14 cellular contexts compared by ENCODE assay signal in the genomic region with DNA sequence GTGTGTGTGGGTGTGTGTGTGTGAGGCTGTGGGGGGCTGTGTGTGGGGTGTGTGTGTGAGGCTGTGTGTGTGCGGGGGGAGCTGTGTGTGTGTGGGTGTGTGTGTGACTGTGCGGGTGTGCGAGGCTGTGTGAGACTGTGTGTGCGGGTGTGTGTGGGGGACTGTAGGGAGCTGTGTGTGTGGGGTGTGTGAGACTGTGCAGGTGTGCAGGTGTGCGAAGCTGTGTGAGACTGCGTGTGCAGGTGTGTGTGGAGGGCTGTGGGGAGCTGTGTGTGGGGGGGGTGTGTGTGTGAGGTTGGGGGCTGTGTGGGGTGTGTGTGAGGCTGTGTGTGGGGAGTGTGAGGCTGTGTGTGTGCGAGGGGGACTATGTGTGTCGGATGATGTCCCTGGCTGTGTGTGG. TPM values are rescaled to one million over a fixed set of nuclear protein-coding genes. Genes with fewer than 3 reads are reported as not detected.
DNase-seq lines count a peak whose midpoint lies in the region; ATAC-seq, FAIRE-seq and TF ChIP-seq lines count a peak whose summit lies in the region.
"Had no signal": no experiment of that assay in that cellular context is flagged by ENCODE, and none has a peak within 500 bp of the region (broad histone marks: within the 10 kb centered on the region; RNA-seq: fewer than 3 reads in every experiment).

No MANE protein-coding gene starts in this region.

- no peak for DNase-seq in activated T-cell treated with anti-CD3 and anti-CD28 coated beads, Interleukin-2, amount 50 U/mL, for 72 hours
- no peak for DNase-seq in activated T-cell treated with anti-CD3 and anti-CD28 coated beads, Interleukin-2, amount 50 U/mL, for 4 hours
- no peak for DNase-seq in astrocyte (ENCODE audit: low read depth)
- peak in 1 of 2 donors; percentile 8 for DNase-seq in stimulated activated effector memory CD8-positive, alpha-beta T cell treated with anti-CD3 and anti-CD28 coated beads, Interleukin-12 subunit alpha, Interleukin-12 subunit beta, amount 100 ng/mL, for 72 hours (ENCODE audit: low spot score in 2 of 2)
- no peak for DNase-seq in G401 (ENCODE audit: low spot score)
- DNase-seq in LoVo (ENCODE audit: low spot score): no peak
- no peak for DNase-seq in NCI-H2107 (lab: John Stamatoyannopoulos, UW)
- DNase-seq: NCI-H1436 treated with DMSO at 0.1 percent for 48 hours, NCI-H2081, SHP77 treated with DMSO at 0.1 percent for 48 hours had no signal

- H3K9me3 Mint-ChIP-seq in activated T-cell treated with anti-CD3 and anti-CD28 coated beads, Interleukin-2, amount 50 U/mL, for 72 hours: no peaks in the 10 kb centered on the region
- no peaks in the 10 kb centered on the region for H3K9me3 Mint-ChIP-seq in activated T-cell treated with anti-CD3 and anti-CD28 coated beads, Interleukin-2, amount 50 U/mL, for 4 hours
- H3K9me3 Mint-ChIP-seq in astrocyte (ENCODE audit: unreplicated experiment): no peaks in the 10 kb centered on the region
- no peaks in the 10 kb centered on the region for H3K9me3 Mint-ChIP-seq in stimulated activated effector memory CD8-positive, alpha-beta T cell treated with anti-CD3 and anti-CD28 coated beads, Interleukin-12 subunit alpha, Interleukin-12 subunit beta, amount 100 ng/mL, for 72 hours
- H3K9me3 Mint-ChIP-seq: CD8-positive, alpha-beta memory T cell had no signal

- in situ Hi-C loops in G401 (cut with HindIII; ENCODE audit: low sequenced_read_pairs): no loop called here

- H3K4me3 ChIP-seq in HEK293 (ENCODE audit: low read depth, low read length) (no peak overlapping the region), astrocyte (ENCODE audit: insufficient read depth, low read depth, low read length) (no peak overlapping the region)

- H3K4me1 Mint-ChIP-seq in activated T-cell treated with anti-CD3 and anti-CD28 coated beads, Interleukin-2, amount 50 U/mL, for 72 hours (ENCODE audit: low read depth): peaks cover 37% of the 10 kb centered on the region
- H3K4me1 Mint-ChIP-seq in activated T-cell treated with anti-CD3 and anti-CD28 coated beads, Interleukin-2, amount 50 U/mL, for 4 hours (ENCODE audit: low read depth): peaks cover 6% of the 10 kb centered on the region
- H3K4me1 Mint-ChIP-seq in astrocyte (ENCODE audit: low read depth, unreplicated experiment): peaks cover 9% of the 10 kb centered on the region
- peaks cover 22% of the 10 kb centered on the region for H3K4me1 Mint-ChIP-seq in stimulated activated effector memory CD8-positive, alpha-beta T cell treated with anti-CD3 and anti-CD28 coated beads, Interleukin-12 subunit alpha, Interleukin-12 subunit beta, amount 100 ng/mL, for 72 hours

- FAIRE-seq in astrocyte (lab: Jason Lieb, UNC): no peak

- H3K9me3 ChIP-seq in HEK293 (ENCODE audit: control insufficient read depth, insufficient read depth, low read depth, low read length) (no peaks in the 10 kb centered on the region), astrocyte (ENCODE audit: insufficient read depth, low read depth, low read length) (no peaks in the 10 kb centered on the region)
- H3K9me3 ChIP-seq: BE2C had no signal

- H3K4me2 ChIP-seq in astrocyte (ENCODE audit: low read length): peak overlapping the region; percentile 81

- POLR2A ChIA-PET in HEK293 (lab: Yijun Ruan, JAX): interaction anchor here (0.6 to 1.1 kb wide), 3 partner anchors 23 to 62 kb away, joined by 3 to 5 read pairs (median 3); partner anchors contain the start of gene AHRR

- H4K20me1 ChIP-seq in astrocyte (ENCODE audit: insufficient read depth, low read length): peaks cover 27% of the 10 kb centered on the region

- peaks cover 16% of the 10 kb centered on the region for H3K27me3 Mint-ChIP-seq in activated T-cell treated with anti-CD3 and anti-CD28 coated beads, Interleukin-2, amount 50 U/mL, for 72 hours (ENCODE audit: low read depth)
- H3K27me3 Mint-ChIP-seq in activated T-cell treated with anti-CD3 and anti-CD28 coated beads, Interleukin-2, amount 50 U/mL, for 4 hours (ENCODE audit: low read depth): peaks cover 19% of the 10 kb centered on the region
- peaks cover 2% of the 10 kb centered on the region for H3K27me3 Mint-ChIP-seq in astrocyte (ENCODE audit: low read depth, unreplicated experiment)

- H3K27me3 ChIP-seq in astrocyte (ENCODE audit: insufficient read depth, low read length): no peaks in the 10 kb centered on the region
- H3K27me3 ChIP-seq: BE2C had no signal

- no peak for ATAC-seq in activated T-cell treated with anti-CD3 and anti-CD28 coated beads, Interleukin-2, amount 50 U/mL, for 72 hours (replicated peaks in 1 of 2)
- no peak for ATAC-seq in activated T-cell treated with anti-CD3 and anti-CD28 coated beads, Interleukin-2, amount 50 U/mL, for 4 hours
- no peak for ATAC-seq in stimulated activated effector memory CD8-positive, alpha-beta T cell treated with anti-CD3 and anti-CD28 coated beads, Interleukin-12 subunit alpha, Interleukin-12 subunit beta, amount 100 ng/mL, for 72 hours

- TF ChIP-seq CTCF in HEK293 (tag by site-specific recombination; IDR thresholded peaks at IDR 0.05) (no peak), astrocyte (IDR thresholded peaks at IDR 0.05; ENCODE audit: insufficient read depth, low read depth, low read length) (no peak)

- CTCF ChIA-PET in HEK293 (lab: Yijun Ruan, JAX): interaction anchor here (0.6 to 0.7 kb wide), 3 partner anchors 42 to 325 kb away, joined by 3 to 4 read pairs (median 4); no protein-coding TSS in a partner anchor

- no peak overlapping the region for H2AFZ ChIP-seq in astrocyte (ENCODE audit: low read depth, low read length)

- H3K79me2 ChIP-seq in astrocyte (ENCODE audit: insufficient read depth, low read length): peaks cover 53% of the 10 kb centered on the region

- H3K36me3 ChIP-seq in HEK293 (ENCODE audit: control insufficient read depth in 2 of 2, insufficient read depth in 1 of 2, low read length in 2 of 2): no peaks in the 10 kb centered on the region
- no peaks in the 10 kb centered on the region for H3K36me3 ChIP-seq in astrocyte (ENCODE audit: insufficient read depth, low read length)
- H3K36me3 ChIP-seq: BE2C had no signal

- H3K27ac ChIP-seq in HEK293 (ENCODE audit: extremely low read depth, low read depth, low read length) (no peak overlapping the region), astrocyte (ENCODE audit: low read depth, low read length) (no peak overlapping the region)

- peak overlapping the region; percentile 23 to 42 for H3K4me3 Mint-ChIP-seq in activated T-cell treated with anti-CD3 and anti-CD28 coated beads, Interleukin-2, amount 50 U/mL, for 72 hours
- H3K4me3 Mint-ChIP-seq in activated T-cell treated with anti-CD3 and anti-CD28 coated beads, Interleukin-2, amount 50 U/mL, for 4 hours: no peak overlapping the region
- H3K4me3 Mint-ChIP-seq in astrocyte (ENCODE audit: unreplicated experiment): no peak overlapping the region
- H3K4me3 Mint-ChIP-seq in stimulated activated effector memory CD8-positive, alpha-beta T cell treated with anti-CD3 and anti-CD28 coated beads, Interleukin-12 subunit alpha, Interleukin-12 subunit beta, amount 100 ng/mL, for 72 hours: peak overlapping the region; percentile 71
- H3K4me3 Mint-ChIP-seq: IgD-negative memory B cell had no signal

- H3K36me3 Mint-ChIP-seq in activated T-cell treated with anti-CD3 and anti-CD28 coated beads, Interleukin-2, amount 50 U/mL, for 72 hours (ENCODE audit: insufficient read depth in 2 of 2): peaks cover 6 to 19% of the 10 kb centered on the region in 2 donors
- H3K36me3 Mint-ChIP-seq in activated T-cell treated with anti-CD3 and anti-CD28 coated beads, Interleukin-2, amount 50 U/mL, for 4 hours (ENCODE audit: insufficient read depth): no peaks in the 10 kb centered on the region
- H3K36me3 Mint-ChIP-seq in astrocyte (ENCODE audit: low read depth, unreplicated experiment): peaks cover 5% of the 10 kb centered on the region
- H3K36me3 Mint-ChIP-seq in stimulated activated effector memory CD8-positive, alpha-beta T cell treated with anti-CD3 and anti-CD28 coated beads, Interleukin-12 subunit alpha, Interleukin-12 subunit beta, amount 100 ng/mL, for 72 hours: peaks cover 44% of the 10 kb centered on the region
- H3K36me3 Mint-ChIP-seq: CD8-positive, alpha-beta memory T cell had no signal

- H3K27ac Mint-ChIP-seq in activated T-cell treated with anti-CD3 and anti-CD28 coated beads, Interleukin-2, amount 50 U/mL, for 72 hours: no peak overlapping the region
- no peak overlapping the region for H3K27ac Mint-ChIP-seq in astrocyte (ENCODE audit: unreplicated experiment)
- no peak overlapping the region for H3K27ac Mint-ChIP-seq in stimulated activated effector memory CD8-positive, alpha-beta T cell treated with anti-CD3 and anti-CD28 coated beads, Interleukin-12 subunit alpha, Interleukin-12 subunit beta, amount 100 ng/mL, for 72 hours
- H3K27ac Mint-ChIP-seq: CD8-positive, alpha-beta memory T cell; IgD-negative memory B cell had no signal

- H3K4me1 ChIP-seq in HEK293 (ENCODE audit: control insufficient read depth, insufficient read depth, low read length) (peaks cover 4% of the 10 kb centered on the region; the same call in 1 of the 2 replicates), astrocyte (ENCODE audit: insufficient read depth, low read length) (peaks cover 12% of the 10 kb centered on the region)
- H3K4me1 ChIP-seq: BE2C had no signal

- H3K9ac ChIP-seq in astrocyte (ENCODE audit: low read length): peak overlapping the region; percentile 78

TF ChIP-seq in HEK293, 187 proteins besides CTCF, POLR2A, EP300 and RAD21 (continues in another document):
- TF ChIP-seq KLF16 (tag by site-specific recombination; IDR thresholded peaks at IDR 0.05) (no peak), HOXA7 (CRISPR knock-in tag; IDR thresholded peaks at IDR 0.05; ENCODE audit: borderline replicate concordance) (no peak), ZNF791 (tag by site-specific recombination; IDR thresholded peaks at IDR 0.05) (no peak), KLF8 (tag by site-specific recombination; IDR thresholded peaks at IDR 0.05) (no peak), ZNF449 (tag by site-specific recombination; IDR thresholded peaks at IDR 0.05) (no peak)

RNA-seq across cellular contexts. Expression of gene AHRR, which starts 23.2 kb away (rescaled TPM):
- total RNA-seq in activated T-cell treated with anti-CD3 and anti-CD28 coated beads, Interleukin-2, amount 50 U/mL, for 72 hours: 10 to 100 TPM; 56.0 to 82.2 TPM
- total RNA-seq in activated T-cell treated with anti-CD3 and anti-CD28 coated beads, Interleukin-2, amount 50 U/mL, for 4 hours: 10 to 100 TPM; 17.2 to 22.8 (median 22.2) TPM
- total RNA-seq in astrocyte: 8.6 and 10.5 TPM in 2 replicates
- 0.24 and 2.5 TPM in 2 replicates for total RNA-seq in G401 (2014; rRNA removed; shearing (Covaris generic))

Comparison
In these comparisons a context has a peak if more than half of its experiments do, and no peak if none do; other contexts are left out.
1. H3K4me3 Mint-ChIP-seq: peak in activated T-cell treated with anti-CD3 and anti-CD28 coated beads, Interleukin-2, amount 50 U/mL, for 72 hours (2 of 2) and stimulated activated effector memory CD8-positive, alpha-beta T cell treated with anti-CD3 and anti-CD28 coated beads, Interleukin-12 subunit alpha, Interleukin-12 subunit beta, amount 100 ng/mL, for 72 hours (single experiment); none in activated T-cell treated with anti-CD3 and anti-CD28 coated beads, Interleukin-2, amount 50 U/mL, for 4 hours (single experiment) and astrocyte (single experiment).